8 cellular contexts compared by ENCODE assay signal in genomic region chr13:59906413-59907027, GRCh38.
DNase-seq lines count a peak whose midpoint lies in the region; TF ChIP-seq lines count a peak whose summit lies in the region.

No MANE protein-coding gene starts in this region.

- no peaks in the 10 kb centered on the region for H3F3A ChIP-seq in neural cell (ENCODE audit: insufficient read depth, low read length, poor library complexity, severe bottlenecking)

- no peaks in the 10 kb centered on the region for H3K9me2 ChIP-seq in neural cell (ENCODE audit: insufficient read depth, low read length)

- no peak overlapping the region for H3K4me2 ChIP-seq in neural cell (ENCODE audit: low read length)

- no peaks in the 10 kb centered on the region for H3K27me3 ChIP-seq in neural cell (ENCODE audit: insufficient read depth, low read depth, low read length)

- H3K9me3 ChIP-seq in neural cell (ENCODE audit: low read length) = no peaks in the 10 kb centered on the region

- H3K27ac ChIP-seq in coronary artery = no peak overlapping the region
- H3K27ac ChIP-seq in neural cell (ENCODE audit: low read length) = no peak overlapping the region

- peak; percentile 94 for TF ChIP-seq RAD21 in neural cell (conservative IDR thresholded peaks at IDR 0.05)

- no peaks in the 10 kb centered on the region for H3K36me3 ChIP-seq in neural cell (ENCODE audit: insufficient read depth, low read length)

- H2AFZ ChIP-seq in neural cell (ENCODE audit: low read depth, low read length) = no peak overlapping the region

- DNase-seq in DMS53 (lab: John Stamatoyannopoulos, UW) (peak; percentile 19), DMS53 treated with DMSO at 0.1 percent for 48 hours (lab: John Stamatoyannopoulos, UW; ENCODE audit: unreplicated experiment) (no peak), NCI-H2107 treated with DMSO at 0.1 percent for 48 hours (lab: John Stamatoyannopoulos, UW; ENCODE audit: unreplicated experiment) (peak; percentile 38), coronary artery (ENCODE audit: low spot score) (no peak), NCI-H1436 (lab: John Stamatoyannopoulos, UW) (no peak)
- DNase-seq in activated CD4-positive, CD25-positive, alpha-beta regulatory T cell (lab: John Stamatoyannopoulos, UW) = no peak
- DNase-seq in stimulated activated CD4-positive, alpha-beta T cell treated with anti-CD3 and anti-CD28 coated beads, Interleukin-12 subunit alpha, Interleukin-12 subunit beta, amount 100 ng/mL, for 4 hours = no peak

- H3K79me2 ChIP-seq in neural cell (replicated peaks; ENCODE audit: insufficient read depth, low read length) = no peaks in the 10 kb centered on the region

- H3K4me3 ChIP-seq in coronary artery (no peak overlapping the region), neural cell (ENCODE audit: low read length) (no peak overlapping the region)

- no peaks in the 10 kb centered on the region for H4K20me1 ChIP-seq in neural cell (ENCODE audit: insufficient read depth)

- TF ChIP-seq CTCF in coronary artery (IDR thresholded peaks at IDR 0.05) (peak; percentile 36), neural cell (IDR thresholded peaks at IDR 0.05; ENCODE audit: poor library complexity, severe bottlenecking) (peak; percentile 86)

- no peak overlapping the region for H3K9ac ChIP-seq in neural cell (ENCODE audit: low read length)

- TF ChIP-seq EP300 in neural cell (conservative IDR thresholded peaks at IDR 0.05; ENCODE audit: poor library complexity, severe bottlenecking) = no peak

TF ChIP-seq in neural cell, 6 proteins besides CTCF, POLR2A, EP300 and RAD21:
- peak; percentile 89 for TF ChIP-seq SMC3 (conservative IDR thresholded peaks at IDR 0.05; ENCODE audit: poor library complexity)
- no peak for TF ChIP-seq POLR2AphosphoS5 (IDR thresholded peaks at IDR 0.05)

Comparison
In these comparisons a context has a peak if more than half of its experiments do, and no peak if none do; other contexts are left out.
1. DNase-seq: peak in DMS53 (single experiment) and NCI-H2107 treated with DMSO at 0.1 percent for 48 hours (single experiment); none in DMS53 treated with DMSO at 0.1 percent for 48 hours (single experiment), coronary artery (single experiment), activated CD4-positive, CD25-positive, alpha-beta regulatory T cell (0 of 4), stimulated activated CD4-positive, alpha-beta T cell treated with anti-CD3 and anti-CD28 coated beads, Interleukin-12 subunit alpha, Interleukin-12 subunit beta, amount 100 ng/mL, for 4 hours (single experiment) and NCI-H1436 (single experiment).